In the genomic region with DNA sequence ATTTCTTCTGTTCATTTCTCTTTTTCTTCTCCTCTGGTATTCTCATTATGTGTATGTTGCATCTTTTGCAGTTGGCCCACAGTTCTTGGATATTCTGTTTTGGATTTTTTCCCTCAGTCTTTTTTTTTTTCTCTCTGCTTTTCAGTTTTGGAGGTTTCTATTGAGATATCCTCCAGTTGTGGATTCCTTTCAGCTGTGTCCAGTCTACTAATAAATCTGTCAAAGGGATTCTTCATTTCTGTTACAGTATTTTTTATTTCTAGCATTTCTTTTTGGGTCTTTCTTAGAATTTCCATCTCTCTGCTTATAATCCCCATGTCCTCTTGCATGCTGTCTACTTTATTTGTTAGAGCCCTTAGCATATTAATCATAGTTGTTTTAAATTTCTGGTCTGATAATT, we compare ENCODE assay signal across 1 cellular context.
TF ChIP-seq lines count a peak whose summit lies in the region.

No MANE protein-coding gene starts in this region.

TF ChIP-seq in HEK293, 187 proteins besides CTCF, POLR2A, EP300 and RAD21 (continued from another document):
- TF ChIP-seq, protein P1, sequence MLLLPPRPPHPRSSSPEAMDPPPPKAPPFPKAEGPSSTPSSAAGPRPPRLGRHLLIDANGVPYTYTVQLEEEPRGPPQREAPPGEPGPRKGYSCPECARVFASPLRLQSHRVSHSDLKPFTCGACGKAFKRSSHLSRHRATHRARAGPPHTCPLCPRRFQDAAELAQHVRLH (tag by site-specific recombination; IDR thresholded peaks at IDR 0.05): no peak
- TF ChIP-seq ZNF664 (tag by site-specific recombination; IDR thresholded peaks at IDR 0.05) (no peak), ZNF677 (tag by site-specific recombination; IDR thresholded peaks at IDR 0.05) (no peak), ZNF23 (tag by site-specific recombination; IDR thresholded peaks at IDR 0.05; ENCODE audit: borderline replicate concordance) (no peak), ZNF138 (tag by site-specific recombination; IDR thresholded peaks at IDR 0.05; ENCODE audit: borderline replicate concordance) (no peak), ZNF37A (tag by site-specific recombination; IDR thresholded peaks at IDR 0.05) (no peak), ZFP37 (tag by site-specific recombination; IDR thresholded peaks at IDR 0.05) (no peak), ZNF629 (tag by site-specific recombination; IDR thresholded peaks at IDR 0.05) (no peak)
